8 cellular contexts compared by ENCODE assay signal in genomic region chr16:82995927-82996441, GRCh38.
A peak's percentile ranks its signal among the peaks of the same experiment; 100 is the strongest.
DNase-seq lines count a peak whose midpoint lies in the region; ATAC-seq lines count a peak whose summit lies in the region.
"Had no signal": no experiment of that assay in that cellular context is flagged by ENCODE, and none has a peak within 500 bp of the region (broad histone marks: within the 10 kb centered on the region; RNA-seq: fewer than 3 reads in every experiment).

No MANE protein-coding gene starts in this region.

- peaks cover 16% of the 10 kb centered on the region for H3K4me1 ChIP-seq in SJCRH30

- H3K27ac ChIP-seq in SJCRH30 = peak overlapping the region; percentile 96

- no peaks in the 10 kb centered on the region for H3K27me3 ChIP-seq in SJCRH30

- ATAC-seq in GM19397 (IDR thresholded peaks at IDR 0.05; ENCODE audit: unreplicated experiment) (no peak), GM21390 (IDR thresholded peaks at IDR 0.05; ENCODE audit: unreplicated experiment) (no peak)
- ATAC-seq: HCT116 had no signal

- H3K36me3 ChIP-seq in SJCRH30 = no peaks in the 10 kb centered on the region

- DNase-seq in HT-29 (ENCODE audit: low spot score) = peak; percentile 96
- peak; percentile 77 to 90 for DNase-seq in SJCRH30
- DNase-seq in glomerular endothelial cell (ENCODE audit: extremely low read depth, low read depth, low spot score) = peak; percentile 97
- peak; percentile 74 for DNase-seq in stromal cell of bone marrow (ENCODE audit: low read depth)
- DNase-seq in activated CD4-positive, CD25-positive, alpha-beta regulatory T cell (lab: John Stamatoyannopoulos, UW) = no peak

- peak overlapping the region; percentile 54 for H3K4me3 ChIP-seq in SJCRH30

- no peaks in the 10 kb centered on the region for H3K9me3 ChIP-seq in SJCRH30 (replicated peaks)

Comparison
In these comparisons a context has a peak if more than half of its experiments do, and no peak if none do; other contexts are left out.
1. DNase-seq: peak in HT-29 (single experiment), SJCRH30 (2 of 2), glomerular endothelial cell (single experiment) and stromal cell of bone marrow (single experiment); none in activated CD4-positive, CD25-positive, alpha-beta regulatory T cell (0 of 4).